Comparison of ENCODE assay signal across 10 cellular contexts in the genomic region with DNA sequence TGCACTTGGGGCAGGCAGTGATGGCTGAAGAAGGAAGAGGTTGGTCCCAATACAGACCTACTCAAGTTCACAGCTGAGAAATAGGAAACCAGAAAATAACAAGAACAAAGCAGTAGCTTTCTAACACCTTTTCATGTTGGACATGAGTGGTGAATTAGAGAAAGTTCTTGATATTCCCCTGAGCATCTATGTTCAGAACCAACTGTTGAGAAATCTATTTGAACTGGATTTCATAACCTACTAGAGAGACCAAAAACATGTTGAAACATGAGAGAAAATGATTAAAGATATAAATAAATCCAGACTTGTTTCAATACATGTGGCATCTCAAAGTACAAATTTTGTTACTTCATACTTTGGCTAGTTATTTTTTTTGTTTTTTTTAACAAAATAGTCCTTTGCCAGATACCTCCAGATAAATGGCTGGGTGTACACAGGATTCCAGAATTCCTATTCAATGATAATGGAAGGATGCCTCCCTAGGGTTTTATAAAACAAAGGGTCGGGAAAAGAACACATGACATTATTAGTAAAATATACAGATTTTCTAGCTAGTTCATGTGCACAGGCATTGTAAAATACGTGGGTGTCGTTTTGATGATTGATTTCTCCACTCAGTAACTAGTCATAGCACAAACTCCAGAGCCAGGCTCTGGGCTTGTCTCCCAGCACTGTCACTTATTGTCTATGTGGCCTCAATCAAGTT. TPM values are rescaled to one million over a fixed set of nuclear protein-coding genes. Genes with fewer than 3 reads are reported as not detected.
A peak's percentile ranks its signal among the peaks of the same experiment; 100 is the strongest.
DNase-seq lines count a peak whose midpoint lies in the region; TF ChIP-seq lines count a peak whose summit lies in the region.
"Had no signal": no experiment of that assay in that cellular context is flagged by ENCODE, and none has a peak within 500 bp of the region (broad histone marks: within the 10 kb centered on the region; RNA-seq: fewer than 3 reads in every experiment).

No MANE protein-coding gene starts in this region.

- H3K9me2 ChIP-seq in Loucy (replicated peaks; ENCODE audit: low read depth, low read length), result no peaks in the 10 kb centered on the region

- peak overlapping the region in 1 of 2 experiments; percentile 49 for H2BK12ac ChIP-seq in mesenchymal stem cell (ENCODE audit: low read length in 2 of 2)

- H3K4me3 ChIP-seq in ACC112 (ENCODE audit: low read depth, low read length) (peak overlapping the region; percentile 19; the same call in 1 of the 2 replicates), Loucy (ENCODE audit: low read length, poor library complexity, severe bottlenecking) (no peak overlapping the region), epithelial cell of esophagus (ENCODE audit: low read length) (no peak overlapping the region), mesenchymal stem cell (ENCODE audit: insufficient read depth in 1 of 2, low read depth in 1 of 2, low read length in 2 of 2) (no peak overlapping the region)

- H2BK15ac ChIP-seq in mesenchymal stem cell (ENCODE audit: low read depth, poor library complexity, severe bottlenecking), result no peak overlapping the region

- H3K4me1 ChIP-seq in ACC112 (ENCODE audit: control insufficient read depth, insufficient read depth, low read length, unreplicated experiment) (peaks cover 28% of the 10 kb centered on the region), Loucy (ENCODE audit: insufficient read depth, low read length, poor library complexity, severe bottlenecking) (peaks cover under 1% of the 10 kb centered on the region), mesenchymal stem cell (ENCODE audit: control insufficient read depth, insufficient read depth, low read depth, low read length) (peaks cover 3% of the 10 kb centered on the region)

- H3K4ac ChIP-seq in mesenchymal stem cell (ENCODE audit: low read depth in 1 of 2, low read length in 2 of 2), result no peak overlapping the region

- H3K9ac ChIP-seq in Loucy (ENCODE audit: low read depth, low read length, poor library complexity, severe bottlenecking), result no peak overlapping the region
- H3K9ac ChIP-seq in mesenchymal stem cell (ENCODE audit: low read length), result no peak overlapping the region

- H3K79me1 ChIP-seq in mesenchymal stem cell (replicated peaks; ENCODE audit: low read length, poor library complexity, severe bottlenecking), result no peaks in the 10 kb centered on the region

- peak overlapping the region in 1 of 2 experiments; percentile 21 for H3K18ac ChIP-seq in mesenchymal stem cell (ENCODE audit: low read depth in 1 of 2, low read length in 2 of 2)

- in situ Hi-C loops in GM13977 (cut with MboI; ENCODE audit: low pct_unique_long_range_greater_than_20kb, low sequenced_read_pairs, unreplicated experiment), result no loop called here

- peak; percentile 80 for DNase-seq in epithelial cell of esophagus (ENCODE audit: low read depth)
- DNase-seq in mesenchymal stem cell, result no peak
- DNase-seq in GM13977 (ENCODE audit: low spot score), result no peak
- no peak for DNase-seq in retina
- no peak for DNase-seq in NCI-H82 (lab: John Stamatoyannopoulos, UW)
- DNase-seq in NK-92 treated with Interleukin-12 subunit alpha and Interleukin-12 subunit beta, amount 100 ng/mL, for 24 hours (lab: John Stamatoyannopoulos, UW), result no peak
- DNase-seq: CD4-positive, alpha-beta T cell; nephron progenitor cell had no signal

- no peaks in the 10 kb centered on the region for H3F3A ChIP-seq in Loucy (ENCODE audit: low read depth)

- H3K14ac ChIP-seq in mesenchymal stem cell (ENCODE audit: low read length in 2 of 2), result no peak overlapping the region

- peak overlapping the region; percentile 53 for H2AFZ ChIP-seq in ACC112 (ENCODE audit: low read length, unreplicated experiment)
- peak overlapping the region; percentile 42 for H2AFZ ChIP-seq in Loucy (ENCODE audit: low read length)
- no peak overlapping the region for H2AFZ ChIP-seq in mesenchymal stem cell (ENCODE audit: low read depth, low read length)

- H3K4me2 ChIP-seq in Loucy (ENCODE audit: low read depth, low read length, poor library complexity, severe bottlenecking), result no peak overlapping the region
- H3K4me2 ChIP-seq in mesenchymal stem cell (ENCODE audit: low read length, poor library complexity, severe bottlenecking), result no peak overlapping the region

- H3K27me3 ChIP-seq in ACC112 (ENCODE audit: insufficient read depth, low read length) (no peaks in the 10 kb centered on the region), Loucy (ENCODE audit: insufficient read depth, low read length, poor library complexity, severe bottlenecking) (no peaks in the 10 kb centered on the region), mesenchymal stem cell (ENCODE audit: control insufficient read depth in 1 of 2, insufficient read depth in 1 of 2, low read length in 2 of 2) (no peaks in the 10 kb centered on the region)

- no peak overlapping the region for H2BK5ac ChIP-seq in mesenchymal stem cell (ENCODE audit: low read depth, low read length, poor library complexity, severe bottlenecking)

- H3K27ac ChIP-seq in ACC112 (ENCODE audit: low read depth, low read length) (peak overlapping the region; percentile 61), mesenchymal stem cell (ENCODE audit: low read length, poor library complexity, severe bottlenecking) (no peak overlapping the region)

- TF ChIP-seq CTCF in Loucy (conservative IDR thresholded peaks at IDR 0.05; ENCODE audit: low read length), result no peak
- TF ChIP-seq CTCF in epithelial cell of esophagus (IDR thresholded peaks at IDR 0.05; ENCODE audit: insufficient read depth, low read depth, low read length, missing control alignments), result no peak
- no peak for TF ChIP-seq CTCF in GM13977 (IDR thresholded peaks at IDR 0.05; ENCODE audit: extremely low read depth, insufficient read depth, missing control alignments)

- no peaks in the 10 kb centered on the region for H4K20me1 ChIP-seq in Loucy (ENCODE audit: insufficient read depth, low read length, poor library complexity, severe bottlenecking)

- H2BK120ac ChIP-seq in mesenchymal stem cell (ENCODE audit: low read depth, low read length), result no peak overlapping the region

- H3K9me3 ChIP-seq in Loucy (ENCODE audit: insufficient read depth, low read depth, low read length) (no peaks in the 10 kb centered on the region), mesenchymal stem cell (ENCODE audit: control insufficient read depth, low read length) (no peaks in the 10 kb centered on the region)

- H4K8ac ChIP-seq in mesenchymal stem cell (ENCODE audit: low read length), result peak overlapping the region; percentile 4

- no peaks in the 10 kb centered on the region for H3K36me3 ChIP-seq in ACC112 (ENCODE audit: insufficient read depth, low read length)
- H3K36me3 ChIP-seq in Loucy (ENCODE audit: insufficient read depth, low read length), result no peaks in the 10 kb centered on the region
- no peaks in the 10 kb centered on the region for H3K36me3 ChIP-seq in mesenchymal stem cell (ENCODE audit: control insufficient read depth in 1 of 2, insufficient read depth in 2 of 2, low read depth in 1 of 2, low read length in 2 of 2)

- H4K91ac ChIP-seq in mesenchymal stem cell (ENCODE audit: low read length), result no peak overlapping the region

- H2AK5ac ChIP-seq in mesenchymal stem cell (ENCODE audit: low read length, severe bottlenecking), result peak overlapping the region; percentile 27

- 100% methylated on average over 2 of the region's 3 CpGs for WGBS in mesenchymal stem cell

- H3K79me2 ChIP-seq in ACC112 (ENCODE audit: control insufficient read depth, insufficient read depth, low read length, unreplicated experiment) (no peaks in the 10 kb centered on the region), Loucy (ENCODE audit: insufficient read depth, low read length) (no peaks in the 10 kb centered on the region)

- H3K23ac ChIP-seq in mesenchymal stem cell (ENCODE audit: low read length in 2 of 2), result no peak overlapping the region

RNA-seq across cellular contexts. Expression of a gene that starts 34.4 kb away (rescaled TPM):
- 0.99 TPM for polyA plus RNA-seq in mesenchymal stem cell (2013, experiment 1 of 2)
- 0.93 TPM for polyA plus RNA-seq in mesenchymal stem cell (2013, experiment 2 of 2)
